Comparison of ENCODE assay signal across 31 cellular contexts in the genomic region with DNA sequence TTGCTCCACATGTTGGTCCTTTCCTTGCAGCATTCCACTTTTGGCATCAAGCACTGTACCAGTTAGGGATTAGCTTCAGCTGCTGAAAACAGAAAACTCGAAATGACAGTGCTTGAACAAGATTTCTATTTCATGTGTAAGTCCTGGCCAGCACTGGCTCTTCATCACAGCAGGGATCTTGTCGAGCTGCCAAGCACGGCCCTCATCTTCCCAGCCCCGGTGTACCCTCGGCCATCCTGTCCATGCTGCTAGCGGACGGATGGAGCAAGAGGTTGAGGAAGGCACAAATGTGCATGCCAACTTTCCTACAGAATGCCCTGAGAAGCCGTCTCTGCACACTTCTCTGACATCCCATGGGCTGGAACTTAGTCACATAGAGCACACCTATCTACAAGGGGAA.
"Had no signal": no experiment of that assay in that cellular context is flagged by ENCODE, and none has a peak within 500 bp of the region (broad histone marks: within the 10 kb centered on the region; RNA-seq: fewer than 3 reads in every experiment).

No MANE protein-coding gene starts in this region.

- H3K4me3 Mint-ChIP-seq: activated B cell treated with CpG ODN at 0.5 μM for 24 hours; activated CD8-positive, alpha-beta T cell treated with anti-CD3 and anti-CD28 coated beads for 36 hours; activated naive CD8-positive, alpha-beta T cell; activated T-cell treated with anti-CD3 and anti-CD28 coated beads, Interleukin-2, amount 50 U/mL, for 4 hours; activated T-helper 17 cell treated with anti-CD3 and anti-CD28 coated beads, Interleukin-2, amount 50 U/mL, for 72 hours; dendritic cell treated with granulocyte-macrophage colony-stimulating factor and Interleukin-4, amounts not matched to agents 40 ng/mL and 50 ng/mL, for 4 days; endodermal cell; T-helper 17 cell; T-helper 2 cell treated with Interferon-gamma antibody and Interleukin-4, amounts not matched to agents 5 μg/mL and 100 μg/mL, for 36 hours had no signal

- H3K27ac ChIP-seq: adrenal gland, body of pancreas, colonic mucosa, WERI-Rb-1 had no signal

- H3K9me3 ChIP-seq: adrenal gland, body of pancreas, colonic mucosa had no signal

- H3K4me1 ChIP-seq: adrenal gland, body of pancreas, colonic mucosa had no signal

- H3K9me3 Mint-ChIP-seq: activated B cell treated with CpG ODN at 0.5 μM for 24 hours; activated CD8-positive, alpha-beta T cell treated with anti-CD3 and anti-CD28 coated beads for 36 hours; activated T-cell treated with anti-CD3 and anti-CD28 coated beads, Interleukin-2, amount 50 U/mL, for 4 hours; activated T-helper 17 cell treated with anti-CD3 and anti-CD28 coated beads, Interleukin-2, amount 50 U/mL, for 72 hours; dendritic cell treated with granulocyte-macrophage colony-stimulating factor and Interleukin-4, amounts not matched to agents 40 ng/mL and 50 ng/mL, for 4 days; T-helper 2 cell treated with Interferon-gamma antibody and Interleukin-4, amounts not matched to agents 5 μg/mL and 100 μg/mL, for 36 hours had no signal

- H3K27ac Mint-ChIP-seq: activated B cell treated with CpG ODN at 0.5 μM for 24 hours; activated CD8-positive, alpha-beta T cell treated with anti-CD3 and anti-CD28 coated beads for 36 hours; activated naive CD8-positive, alpha-beta T cell; activated T-helper 17 cell treated with anti-CD3 and anti-CD28 coated beads, Interleukin-2, amount 50 U/mL, for 72 hours; dendritic cell treated with granulocyte-macrophage colony-stimulating factor and Interleukin-4, amounts not matched to agents 40 ng/mL and 50 ng/mL, for 4 days; endodermal cell; T-helper 17 cell; T-helper 2 cell treated with Interferon-gamma antibody and Interleukin-4, amounts not matched to agents 5 μg/mL and 100 μg/mL, for 36 hours had no signal

- H3K4me3 ChIP-seq: adrenal gland, body of pancreas, colonic mucosa, dorsolateral prefrontal cortex had no signal

- H3K27me3 ChIP-seq: adrenal gland, body of pancreas, colonic mucosa had no signal

- ATAC-seq: activated CD8-positive, alpha-beta T cell treated with anti-CD3 and anti-CD28 coated beads for 36 hours; body of pancreas; esophagus mucosa; T-helper 17 cell had no signal

- DNase-seq: activated B cell treated with CpG ODN at 0.5 μM for 24 hours; activated CD4-positive, alpha-beta T cell treated with anti-CD3 and anti-CD28 coated beads for 48 hours; activated CD4-positive, alpha-beta T cell treated with anti-CD3 and anti-CD28 coated beads, Interleukin-2, amount 50 U/mL, for 1 hour; activated CD4-positive, alpha-beta T cell treated with anti-CD3 and anti-CD28 coated beads, Interleukin-2, amount 50 U/mL, for 48 hours; activated CD8-positive, alpha-beta memory T cell treated with anti-CD3 and anti-CD28 coated beads for 24 hours; activated CD8-positive, alpha-beta T cell treated with anti-CD3 and anti-CD28 coated beads for 36 hours; activated effector memory CD4-positive, alpha-beta T cell treated with Interleukin-2 at 50 U/mL for 16 hours; activated gamma-delta T cell treated with Interleukin-2 at 50 U/mL for 16 hours; activated naive CD4-positive, alpha-beta T cell treated with anti-CD3 and anti-CD28 coated beads, Interleukin-2, amount 50 U/mL, for 16 hours; activated naive CD4-positive, alpha-beta T cell treated with Interleukin-2 at 50 U/mL for 16 hours; activated T-cell treated with anti-CD3 and anti-CD28 coated beads, Interleukin-2, amount 50 U/mL, for 4 hours; adrenal gland; amygdala; aorta; body of pancreas; cerebellar nuclear complex; colonic mucosa; effector memory CD4-positive, alpha-beta T cell; endodermal cell; foreskin fibroblast; head of caudate nucleus; T-helper 1 cell; T-helper 17 cell; T1000; WERI-Rb-1 had no signal

- H3K36me3 Mint-ChIP-seq: activated naive CD8-positive, alpha-beta T cell had no signal

- H3K27me3 Mint-ChIP-seq: activated B cell treated with CpG ODN at 0.5 μM for 24 hours; activated CD8-positive, alpha-beta T cell treated with anti-CD3 and anti-CD28 coated beads for 36 hours had no signal

- H3K36me3 ChIP-seq: adrenal gland, colonic mucosa, WERI-Rb-1 had no signal

- H3K4me1 Mint-ChIP-seq: activated B cell treated with CpG ODN at 0.5 μM for 24 hours; activated T-helper 17 cell treated with anti-CD3 and anti-CD28 coated beads, Interleukin-2, amount 50 U/mL, for 72 hours had no signal
